In genomic region chr1:10494418-10494753, GRCh38 we compare ENCODE assay signal across 2 cellular contexts.
TF ChIP-seq lines count a peak whose summit lies in the region.

No MANE protein-coding gene starts in this region.

TF ChIP-seq in SK-N-SH treated with all-trans-retinoic acid at 6 μM for 48 hours, 23 proteins besides CTCF, POLR2A, EP300 and RAD21 (continued from another document):
- TF ChIP-seq, protein P1, sequence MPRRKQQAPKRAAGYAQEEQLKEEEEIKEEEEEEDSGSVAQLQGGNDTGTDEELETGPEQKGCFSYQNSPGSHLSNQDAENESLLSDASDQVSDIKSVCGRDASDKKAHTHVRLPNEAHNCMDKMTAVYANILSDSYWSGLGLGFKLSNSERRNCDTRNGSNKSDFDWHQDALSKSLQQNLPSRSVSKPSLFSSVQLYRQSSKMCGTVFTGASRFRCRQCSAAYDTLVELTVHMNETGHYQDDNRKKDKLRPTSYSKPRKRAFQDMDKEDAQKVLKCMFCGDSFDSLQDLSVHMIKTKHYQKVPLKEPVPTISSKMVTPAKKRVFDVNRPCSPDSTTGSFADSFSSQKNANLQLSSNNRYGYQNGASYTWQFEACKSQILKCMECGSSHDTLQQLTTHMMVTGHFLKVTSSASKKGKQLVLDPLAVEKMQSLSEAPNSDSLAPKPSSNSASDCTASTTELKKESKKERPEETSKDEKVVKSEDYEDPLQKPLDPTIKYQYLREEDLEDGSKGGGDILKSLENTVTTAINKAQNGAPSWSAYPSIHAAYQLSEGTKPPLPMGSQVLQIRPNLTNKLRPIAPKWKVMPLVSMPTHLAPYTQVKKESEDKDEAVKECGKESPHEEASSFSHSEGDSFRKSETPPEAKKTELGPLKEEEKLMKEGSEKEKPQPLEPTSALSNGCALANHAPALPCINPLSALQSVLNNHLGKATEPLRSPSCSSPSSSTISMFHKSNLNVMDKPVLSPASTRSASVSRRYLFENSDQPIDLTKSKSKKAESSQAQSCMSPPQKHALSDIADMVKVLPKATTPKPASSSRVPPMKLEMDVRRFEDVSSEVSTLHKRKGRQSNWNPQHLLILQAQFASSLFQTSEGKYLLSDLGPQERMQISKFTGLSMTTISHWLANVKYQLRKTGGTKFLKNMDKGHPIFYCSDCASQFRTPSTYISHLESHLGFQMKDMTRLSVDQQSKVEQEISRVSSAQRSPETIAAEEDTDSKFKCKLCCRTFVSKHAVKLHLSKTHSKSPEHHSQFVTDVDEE (CRISPR knock-in tag; IDR thresholded peaks at IDR 0.05) = no peak
- TF ChIP-seq RARB (CRISPR knock-in tag; IDR thresholded peaks at IDR 0.05) (no peak), ZFP30 (CRISPR knock-in tag; IDR thresholded peaks at IDR 0.05) (no peak), PPARA (CRISPR knock-in tag; IDR thresholded peaks at IDR 0.05; ENCODE audit: borderline replicate concordance) (no peak)

TF ChIP-seq in SK-N-SH, 30 proteins besides CTCF, POLR2A, EP300 and RAD21 (continued from another document):
- TF ChIP-seq, protein P2, sequence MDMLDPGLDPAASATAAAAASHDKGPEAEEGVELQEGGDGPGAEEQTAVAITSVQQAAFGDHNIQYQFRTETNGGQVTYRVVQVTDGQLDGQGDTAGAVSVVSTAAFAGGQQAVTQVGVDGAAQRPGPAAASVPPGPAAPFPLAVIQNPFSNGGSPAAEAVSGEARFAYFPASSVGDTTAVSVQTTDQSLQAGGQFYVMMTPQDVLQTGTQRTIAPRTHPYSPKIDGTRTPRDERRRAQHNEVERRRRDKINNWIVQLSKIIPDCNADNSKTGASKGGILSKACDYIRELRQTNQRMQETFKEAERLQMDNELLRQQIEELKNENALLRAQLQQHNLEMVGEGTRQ (IDR thresholded peaks at IDR 0.05; ENCODE audit: borderline replicate concordance, low read depth, low read length) = no peak
- TF ChIP-seq RFX5 (IDR thresholded peaks at IDR 0.05; ENCODE audit: low read length) = no peak
- no peak for TF ChIP-seq MXI1 (IDR thresholded peaks at IDR 0.05; ENCODE audit: low read depth, low read length)
- TF ChIP-seq IRF3 (IDR thresholded peaks at IDR 0.05; ENCODE audit: low read depth, low read length) = no peak
- no peak for TF ChIP-seq MEF2A (IDR thresholded peaks at IDR 0.05; ENCODE audit: borderline replicate concordance, low read depth)
- no peak for TF ChIP-seq SMC3 (IDR thresholded peaks at IDR 0.05; ENCODE audit: low read depth, low read length)
- no peak for TF ChIP-seq TEAD4 (IDR thresholded peaks at IDR 0.05; ENCODE audit: borderline replicate concordance, insufficient read depth)
- TF ChIP-seq RCOR1 (IDR thresholded peaks at IDR 0.05; ENCODE audit: low read length) = no peak
- no peak for TF ChIP-seq GATA2 (CRISPR knock-in tag; IDR thresholded peaks at IDR 0.05)
- TF ChIP-seq RXRA (IDR thresholded peaks at IDR 0.05; ENCODE audit: borderline replicate concordance, low read depth) = no peak
TF ChIP-seq in SK-N-SH: peak in this region for 0.
